In the genomic region with DNA sequence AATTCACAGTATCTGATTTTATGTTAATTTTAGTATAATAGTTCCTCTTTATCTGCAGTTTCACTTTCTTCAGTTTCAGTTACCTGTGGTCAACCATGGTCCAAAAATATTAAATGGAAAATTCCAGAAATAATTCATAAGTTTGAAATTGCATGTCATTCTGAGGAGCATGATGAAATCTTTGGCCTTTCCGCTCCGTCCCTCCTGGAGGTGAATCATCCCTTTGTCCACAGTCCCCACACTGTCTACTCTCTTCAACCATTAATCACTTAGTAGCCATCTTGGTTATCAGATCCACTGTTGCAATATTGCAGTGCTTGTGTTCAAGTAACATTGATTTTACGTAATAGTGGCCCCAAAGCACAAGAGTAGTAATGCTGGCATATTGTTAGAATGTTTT, we compare ENCODE assay signal across 21 cellular contexts. TPM values are rescaled to one million over a fixed set of nuclear protein-coding genes. Genes with fewer than 3 reads are reported as not detected.
DNase-seq lines count a peak whose midpoint lies in the region; ATAC-seq and TF ChIP-seq lines count a peak whose summit lies in the region.
"Had no signal": no experiment of that assay in that cellular context is flagged by ENCODE, and none has a peak within 500 bp of the region (broad histone marks: within the 10 kb centered on the region; RNA-seq: fewer than 3 reads in every experiment).

No MANE protein-coding gene starts in this region.

- intact Hi-C loops in dorsolateral prefrontal cortex (cut with DNase I): no loop called here

- H3K27me3 Mint-ChIP-seq in activated CD8-positive, alpha-beta memory T cell treated with anti-CD3 and anti-CD28 coated beads, Interleukin-2, amount 10 ng/mL, durations not matched to agents 7 days and 5 days: no peaks in the 10 kb centered on the region
- H3K27me3 Mint-ChIP-seq: activated naive CD8-positive, alpha-beta T cell had no signal

- H4K20me1 ChIP-seq in DOHH2 (ENCODE audit: control insufficient read depth, insufficient read depth, low read depth, low read length): no peaks in the 10 kb centered on the region

- peaks cover 32% of the 10 kb centered on the region for H3K9me3 ChIP-seq in DOHH2 (ENCODE audit: control insufficient read depth, insufficient read depth, low read length)
- H3K9me3 ChIP-seq: HAP-1, sigmoid colon, tibial nerve had no signal

- H3K36me3 Mint-ChIP-seq in activated CD8-positive, alpha-beta memory T cell treated with anti-CD3 and anti-CD28 coated beads, Interleukin-2, amount 10 ng/mL, durations not matched to agents 7 days and 5 days: no peaks in the 10 kb centered on the region
- H3K36me3 Mint-ChIP-seq: activated naive CD8-positive, alpha-beta T cell had no signal

- H3K27me3 ChIP-seq in DOHH2 (ENCODE audit: control insufficient read depth, low read length) (no peaks in the 10 kb centered on the region), dorsolateral prefrontal cortex (no peaks in the 10 kb centered on the region)
- H3K27me3 ChIP-seq: heart right ventricle, sigmoid colon, tibial nerve had no signal

- H3K9me3 Mint-ChIP-seq in activated CD8-positive, alpha-beta memory T cell treated with anti-CD3 and anti-CD28 coated beads, Interleukin-2, amount 10 ng/mL, durations not matched to agents 7 days and 5 days (ENCODE audit: low read depth): peaks cover 5% of the 10 kb centered on the region

- H3K9me2 ChIP-seq in DOHH2 (replicated peaks; ENCODE audit: control insufficient read depth, low read length): no peaks in the 10 kb centered on the region

- TF ChIP-seq CTCF in DOHH2 (IDR thresholded peaks at IDR 0.05; ENCODE audit: low read depth, low read length, poor library complexity, severe bottlenecking) (no peak), dorsolateral prefrontal cortex (IDR thresholded peaks at IDR 0.05 in 54 of 56, conservative IDR thresholded peaks at IDR 0.05 in 2 of 56; ENCODE audit: low read depth in 1 of 56, partially characterized antibody in 56 of 56) (no peak)

- H3K4me3 ChIP-seq in DOHH2 (ENCODE audit: low read length) (peak overlapping the region; percentile 40), dorsolateral prefrontal cortex (no peak overlapping the region)
- H3K4me3 ChIP-seq: HAP-1, heart right ventricle, K562, sigmoid colon, tibial nerve had no signal

- no peak overlapping the region for H3K27ac Mint-ChIP-seq in activated CD8-positive, alpha-beta memory T cell treated with anti-CD3 and anti-CD28 coated beads, Interleukin-2, amount 10 ng/mL, durations not matched to agents 7 days and 5 days
- H3K27ac Mint-ChIP-seq: activated naive CD8-positive, alpha-beta T cell had no signal

- peaks cover 28% of the 10 kb centered on the region for H3K4me1 ChIP-seq in DOHH2 (ENCODE audit: control insufficient read depth, low read length)
- H3K4me1 ChIP-seq: HAP-1, heart right ventricle, sigmoid colon, tibial nerve had no signal

- H3K36me3 ChIP-seq in DOHH2 (ENCODE audit: control insufficient read depth, low read length): peaks cover 10% of the 10 kb centered on the region
- H3K36me3 ChIP-seq: HAP-1, heart right ventricle, sigmoid colon, tibial nerve had no signal

- CTCF ChIA-PET in activated CD8-positive, alpha-beta memory T cell treated with anti-CD3 and anti-CD28 coated beads, Interleukin-2, amount 10 ng/mL, durations not matched to agents 7 days and 5 days (lab: Charles Lee): no interaction called here

- DNase-seq in MV-4-11 (lab: John Stamatoyannopoulos, UW) (peak; percentile 88), foreskin melanocyte (peak; percentile 24), dorsolateral prefrontal cortex (no peak), Kasumi-1 (lab: John Stamatoyannopoulos, UW) (no peak)
- no peak for DNase-seq in activated CD8-positive, alpha-beta memory T cell treated with anti-CD3 and anti-CD28 coated beads, Interleukin-2, amount 10 ng/mL, durations not matched to agents 7 days and 5 days
- DNase-seq: activated CD4-positive, CD25-positive, alpha-beta regulatory T cell; heart right ventricle; kidney glomerular epithelial cell; NCI-H1436 treated with DMSO at 0.1 percent for 48 hours; NCI-H510A; sigmoid colon; stimulated activated CD4-positive, alpha-beta T cell treated with anti-CD3 and anti-CD28 coated beads, Interleukin-4, amount 100 ng/mL, for 24 hours had no signal

- no peak overlapping the region for H3K4me3 Mint-ChIP-seq in activated CD8-positive, alpha-beta memory T cell treated with anti-CD3 and anti-CD28 coated beads, Interleukin-2, amount 10 ng/mL, durations not matched to agents 7 days and 5 days
- H3K4me3 Mint-ChIP-seq: activated naive CD8-positive, alpha-beta T cell had no signal

- H3K79me2 ChIP-seq in DOHH2 (ENCODE audit: control insufficient read depth, low read length): no peaks in the 10 kb centered on the region

- ATAC-seq in SK-N-SH treated with all-trans-retinoic acid at 6 μM for 48 hours (peak; percentile 59), HG03469 (IDR thresholded peaks at IDR 0.05; ENCODE audit: unreplicated experiment) (no peak)
- ATAC-seq in activated CD8-positive, alpha-beta memory T cell treated with anti-CD3 and anti-CD28 coated beads, Interleukin-2, amount 10 ng/mL, durations not matched to agents 7 days and 5 days: no peak
- ATAC-seq: heart right ventricle, K562, Panc1 had no signal

- no peaks in the 10 kb centered on the region; the same call in 1 of the 2 replicates for H3F3A ChIP-seq in DOHH2 (ENCODE audit: control insufficient read depth, insufficient read depth)

- H3K27ac ChIP-seq in DOHH2 (ENCODE audit: low read depth, low read length): peak overlapping the region; percentile 66
- no peak overlapping the region for H3K27ac ChIP-seq in dorsolateral prefrontal cortex
- H3K27ac ChIP-seq: heart right ventricle, sigmoid colon, tibial nerve had no signal

- H3K4me2 ChIP-seq in DOHH2 (ENCODE audit: low read length): peak overlapping the region; percentile 62

- H3K4me1 Mint-ChIP-seq in activated CD8-positive, alpha-beta memory T cell treated with anti-CD3 and anti-CD28 coated beads, Interleukin-2, amount 10 ng/mL, durations not matched to agents 7 days and 5 days: no peaks in the 10 kb centered on the region

TF ChIP-seq in SK-N-SH treated with all-trans-retinoic acid at 6 μM for 48 hours, 23 proteins besides CTCF, POLR2A, EP300 and RAD21:
- TF ChIP-seq CSDC2 (CRISPR knock-in tag; IDR thresholded peaks at IDR 0.05) (no peak), ISL1 (CRISPR knock-in tag; IDR thresholded peaks at IDR 0.05) (peak; percentile 78)
- TF ChIP-seq, protein P1, sequence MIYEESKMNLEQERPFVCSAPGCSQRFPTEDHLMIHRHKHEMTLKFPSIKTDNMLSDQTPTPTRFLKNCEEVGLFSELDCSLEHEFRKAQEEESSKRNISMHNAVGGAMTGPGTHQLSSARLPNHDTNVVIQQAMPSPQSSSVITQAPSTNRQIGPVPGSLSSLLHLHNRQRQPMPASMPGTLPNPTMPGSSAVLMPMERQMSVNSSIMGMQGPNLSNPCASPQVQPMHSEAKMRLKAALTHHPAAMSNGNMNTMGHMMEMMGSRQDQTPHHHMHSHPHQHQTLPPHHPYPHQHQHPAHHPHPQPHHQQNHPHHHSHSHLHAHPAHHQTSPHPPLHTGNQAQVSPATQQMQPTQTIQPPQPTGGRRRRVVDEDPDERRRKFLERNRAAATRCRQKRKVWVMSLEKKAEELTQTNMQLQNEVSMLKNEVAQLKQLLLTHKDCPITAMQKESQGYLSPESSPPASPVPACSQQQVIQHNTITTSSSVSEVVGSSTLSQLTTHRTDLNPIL (CRISPR knock-in tag; IDR thresholded peaks at IDR 0.05; ENCODE audit: low read depth): 0 out of 2 replicates have a peak, but pooled peaks have one; percentile 34

RNA-seq across cellular contexts. Expression of a gene that starts 26.8 kb away (rescaled TPM):
- total RNA-seq in dorsolateral prefrontal cortex: 1 to 10 TPM in 7 of 120 experiments, under 1 TPM in 77, not detected in 36; 0.10 to 2.5 (median 0.32) TPM
- not detected for total RNA-seq in activated CD8-positive, alpha-beta memory T cell treated with anti-CD3 and anti-CD28 coated beads, Interleukin-2, amount 10 ng/mL, durations not matched to agents 7 days and 5 days
- total RNA-seq: endothelial cell of umbilical vein had no signal

Comparison
In these comparisons a context has a peak if more than half of its experiments do, and no peak if none do; other contexts are left out.
1. DNase-seq: peak in MV-4-11 (single experiment) and foreskin melanocyte (single experiment); none in dorsolateral prefrontal cortex (0 of 10), Kasumi-1 (0 of 2) and activated CD8-positive, alpha-beta memory T cell treated with anti-CD3 and anti-CD28 coated beads, Interleukin-2, amount 10 ng/mL, durations not matched to agents 7 days and 5 days (single experiment).